Comparison of ENCODE assay signal across 1 cellular context in the genomic region with DNA sequence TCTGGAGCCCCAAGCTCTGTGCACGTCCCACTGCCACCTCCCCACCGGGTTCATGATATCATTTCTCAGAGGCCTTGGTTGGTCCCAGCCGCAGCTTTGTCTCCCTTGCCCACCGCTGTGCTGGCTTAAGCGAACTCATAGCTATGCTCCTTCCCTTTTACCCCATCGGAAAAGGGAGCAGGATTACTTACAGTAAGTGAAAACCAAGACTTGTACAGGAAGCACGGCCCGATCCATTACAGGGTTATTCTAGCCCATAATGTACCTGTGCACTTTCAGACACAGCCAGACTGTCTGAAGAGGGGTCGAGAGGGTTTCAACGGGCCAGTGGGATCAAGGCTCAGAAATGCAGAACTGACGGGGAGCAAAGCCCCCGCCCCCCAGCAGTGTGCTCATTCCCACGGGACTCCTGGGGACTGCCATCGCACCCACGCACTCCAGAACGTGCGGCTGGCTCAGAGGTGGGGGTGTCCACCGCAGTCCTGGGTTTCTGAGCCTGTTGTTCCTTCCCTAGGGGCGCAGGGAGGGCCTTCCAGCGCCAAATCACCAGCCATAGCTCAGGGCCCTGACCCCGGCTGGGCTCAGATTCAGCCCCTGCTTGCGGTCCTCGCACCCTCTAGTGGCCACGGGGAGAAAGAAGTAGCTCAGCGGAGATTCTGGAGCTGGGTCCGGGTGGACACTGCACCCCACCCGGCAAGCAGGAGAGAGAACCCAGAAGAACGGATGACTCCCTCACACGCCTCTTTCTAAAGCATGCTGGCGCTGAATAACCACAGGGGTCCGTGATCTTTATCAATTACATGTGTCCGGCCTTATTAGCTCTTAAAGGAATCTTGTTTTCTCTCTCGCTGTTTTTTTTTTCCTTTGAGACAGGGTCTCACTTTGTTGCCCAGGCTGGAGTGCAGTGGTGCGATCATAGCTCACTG.
TF ChIP-seq lines count a peak whose summit lies in the region.

No MANE protein-coding gene starts in this region.

TF ChIP-seq in HepG2, 621 proteins besides CTCF, POLR2A, EP300 and RAD21 (continued from another document and continues in another):
- TF ChIP-seq, protein P1, sequence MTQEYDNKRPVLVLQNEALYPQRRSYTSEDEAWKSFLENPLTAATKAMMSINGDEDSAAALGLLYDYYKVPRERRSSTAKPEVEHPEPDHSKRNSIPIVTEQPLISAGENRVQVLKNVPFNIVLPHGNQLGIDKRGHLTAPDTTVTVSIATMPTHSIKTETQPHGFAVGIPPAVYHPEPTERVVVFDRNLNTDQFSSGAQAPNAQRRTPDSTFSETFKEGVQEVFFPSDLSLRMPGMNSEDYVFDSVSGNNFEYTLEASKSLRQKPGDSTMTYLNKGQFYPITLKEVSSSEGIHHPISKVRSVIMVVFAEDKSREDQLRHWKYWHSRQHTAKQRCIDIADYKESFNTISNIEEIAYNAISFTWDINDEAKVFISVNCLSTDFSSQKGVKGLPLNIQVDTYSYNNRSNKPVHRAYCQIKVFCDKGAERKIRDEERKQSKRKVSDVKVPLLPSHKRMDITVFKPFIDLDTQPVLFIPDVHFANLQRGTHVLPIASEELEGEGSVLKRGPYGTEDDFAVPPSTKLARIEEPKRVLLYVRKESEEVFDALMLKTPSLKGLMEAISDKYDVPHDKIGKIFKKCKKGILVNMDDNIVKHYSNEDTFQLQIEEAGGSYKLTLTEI (CRISPR knock-in tag; conservative IDR thresholded peaks at IDR 0.05) = no peak
- TF ChIP-seq ZNF510 (CRISPR knock-in tag; IDR thresholded peaks at IDR 0.05; ENCODE audit: low read depth) (no peak), FOXO1 (CRISPR knock-in tag; IDR thresholded peaks at IDR 0.05) (peak; percentile 72), POLR2G (IDR thresholded peaks at IDR 0.05; ENCODE audit: low read depth, low read length) (no peak), ARNTL (CRISPR knock-in tag; IDR thresholded peaks at IDR 0.05) (no peak), HNRNPL (IDR thresholded peaks at IDR 0.05; ENCODE audit: low read depth, low read length) (0 out of 2 replicates have a peak, but pooled peaks have one; percentile 31), EEA1 (CRISPR knock-in tag; IDR thresholded peaks at IDR 0.05; ENCODE audit: borderline replicate concordance) (0 out of 2 replicates have a peak, but pooled peaks have one; percentile 18), ZNF180 (CRISPR knock-in tag; IDR thresholded peaks at IDR 0.05; ENCODE audit: borderline replicate concordance, low read depth) (no peak), ELF3 (CRISPR knock-in tag; IDR thresholded peaks at IDR 0.05) (peak; percentile 78), CC2D1A (CRISPR knock-in tag; IDR thresholded peaks at IDR 0.05) (no peak), HMG20B (CRISPR knock-in tag; conservative IDR thresholded peaks at IDR 0.05) (0 out of 2 replicates have a peak, but pooled peaks have one; percentile 10), BORCS8-MEF2B (CRISPR knock-in tag; IDR thresholded peaks at IDR 0.05) (peak; percentile 78; the same call in 1 of the 2 replicates), MED8 (CRISPR knock-in tag; IDR thresholded peaks at IDR 0.05; ENCODE audit: insufficient replicate concordance) (no peak), CBX2 (IDR thresholded peaks at IDR 0.05; ENCODE audit: low read depth, low read length) (no peak), CBX2 (CRISPR knock-in tag; IDR thresholded peaks at IDR 0.05; ENCODE audit: low read depth) (no peak), JUNB (CRISPR knock-in tag; IDR thresholded peaks at IDR 0.05; ENCODE audit: borderline replicate concordance) (no peak), RFX1 (IDR thresholded peaks at IDR 0.05) (no peak), KLF13 (CRISPR knock-in tag; IDR thresholded peaks at IDR 0.05) (no peak), ARID2 (CRISPR knock-in tag; IDR thresholded peaks at IDR 0.05; ENCODE audit: borderline replicate concordance) (peak; percentile 64; the same call in 1 of the 2 replicates), CAMTA2 (CRISPR knock-in tag; IDR thresholded peaks at IDR 0.05; ENCODE audit: borderline replicate concordance) (0 out of 2 replicates have a peak, but pooled peaks have one; percentile 56), CEBPG (CRISPR knock-in tag; IDR thresholded peaks at IDR 0.05) (peak; percentile 57), RORA (CRISPR knock-in tag; IDR thresholded peaks at IDR 0.05) (no peak), RFX5 (IDR thresholded peaks at IDR 0.05; ENCODE audit: low read depth, low read length) (no peak)
- TF ChIP-seq, protein P2, sequence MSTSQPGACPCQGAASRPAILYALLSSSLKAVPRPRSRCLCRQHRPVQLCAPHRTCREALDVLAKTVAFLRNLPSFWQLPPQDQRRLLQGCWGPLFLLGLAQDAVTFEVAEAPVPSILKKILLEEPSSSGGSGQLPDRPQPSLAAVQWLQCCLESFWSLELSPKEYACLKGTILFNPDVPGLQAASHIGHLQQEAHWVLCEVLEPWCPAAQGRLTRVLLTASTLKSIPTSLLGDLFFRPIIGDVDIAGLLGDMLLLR (CRISPR knock-in tag; IDR thresholded peaks at IDR 0.05) = no peak; the same call in 1 of the 2 replicates
- TF ChIP-seq, protein P3, sequence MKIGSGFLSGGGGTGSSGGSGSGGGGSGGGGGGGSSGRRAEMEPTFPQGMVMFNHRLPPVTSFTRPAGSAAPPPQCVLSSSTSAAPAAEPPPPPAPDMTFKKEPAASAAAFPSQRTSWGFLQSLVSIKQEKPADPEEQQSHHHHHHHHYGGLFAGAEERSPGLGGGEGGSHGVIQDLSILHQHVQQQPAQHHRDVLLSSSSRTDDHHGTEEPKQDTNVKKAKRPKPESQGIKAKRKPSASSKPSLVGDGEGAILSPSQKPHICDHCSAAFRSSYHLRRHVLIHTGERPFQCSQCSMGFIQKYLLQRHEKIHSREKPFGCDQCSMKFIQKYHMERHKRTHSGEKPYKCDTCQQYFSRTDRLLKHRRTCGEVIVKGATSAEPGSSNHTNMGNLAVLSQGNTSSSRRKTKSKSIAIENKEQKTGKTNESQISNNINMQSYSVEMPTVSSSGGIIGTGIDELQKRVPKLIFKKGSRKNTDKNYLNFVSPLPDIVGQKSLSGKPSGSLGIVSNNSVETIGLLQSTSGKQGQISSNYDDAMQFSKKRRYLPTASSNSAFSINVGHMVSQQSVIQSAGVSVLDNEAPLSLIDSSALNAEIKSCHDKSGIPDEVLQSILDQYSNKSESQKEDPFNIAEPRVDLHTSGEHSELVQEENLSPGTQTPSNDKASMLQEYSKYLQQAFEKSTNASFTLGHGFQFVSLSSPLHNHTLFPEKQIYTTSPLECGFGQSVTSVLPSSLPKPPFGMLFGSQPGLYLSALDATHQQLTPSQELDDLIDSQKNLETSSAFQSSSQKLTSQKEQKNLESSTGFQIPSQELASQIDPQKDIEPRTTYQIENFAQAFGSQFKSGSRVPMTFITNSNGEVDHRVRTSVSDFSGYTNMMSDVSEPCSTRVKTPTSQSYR (CRISPR knock-in tag; IDR thresholded peaks at IDR 0.05; ENCODE audit: borderline replicate concordance) = no peak; the same call in 1 of the 2 replicates
- TF ChIP-seq, protein P4, sequence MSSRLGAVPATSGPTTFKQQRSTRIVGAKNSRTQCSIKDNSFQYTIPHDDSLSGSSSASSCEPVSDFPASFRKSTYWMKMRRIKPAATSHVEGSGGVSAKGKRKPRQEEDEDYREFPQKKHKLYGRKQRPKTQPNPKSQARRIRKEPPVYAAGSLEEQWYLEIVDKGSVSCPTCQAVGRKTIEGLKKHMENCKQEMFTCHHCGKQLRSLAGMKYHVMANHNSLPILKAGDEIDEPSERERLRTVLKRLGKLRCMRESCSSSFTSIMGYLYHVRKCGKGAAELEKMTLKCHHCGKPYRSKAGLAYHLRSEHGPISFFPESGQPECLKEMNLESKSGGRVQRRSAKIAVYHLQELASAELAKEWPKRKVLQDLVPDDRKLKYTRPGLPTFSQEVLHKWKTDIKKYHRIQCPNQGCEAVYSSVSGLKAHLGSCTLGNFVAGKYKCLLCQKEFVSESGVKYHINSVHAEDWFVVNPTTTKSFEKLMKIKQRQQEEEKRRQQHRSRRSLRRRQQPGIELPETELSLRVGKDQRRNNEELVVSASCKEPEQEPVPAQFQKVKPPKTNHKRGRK (CRISPR knock-in tag; IDR thresholded peaks at IDR 0.05) = no peak
- TF ChIP-seq, protein P5, sequence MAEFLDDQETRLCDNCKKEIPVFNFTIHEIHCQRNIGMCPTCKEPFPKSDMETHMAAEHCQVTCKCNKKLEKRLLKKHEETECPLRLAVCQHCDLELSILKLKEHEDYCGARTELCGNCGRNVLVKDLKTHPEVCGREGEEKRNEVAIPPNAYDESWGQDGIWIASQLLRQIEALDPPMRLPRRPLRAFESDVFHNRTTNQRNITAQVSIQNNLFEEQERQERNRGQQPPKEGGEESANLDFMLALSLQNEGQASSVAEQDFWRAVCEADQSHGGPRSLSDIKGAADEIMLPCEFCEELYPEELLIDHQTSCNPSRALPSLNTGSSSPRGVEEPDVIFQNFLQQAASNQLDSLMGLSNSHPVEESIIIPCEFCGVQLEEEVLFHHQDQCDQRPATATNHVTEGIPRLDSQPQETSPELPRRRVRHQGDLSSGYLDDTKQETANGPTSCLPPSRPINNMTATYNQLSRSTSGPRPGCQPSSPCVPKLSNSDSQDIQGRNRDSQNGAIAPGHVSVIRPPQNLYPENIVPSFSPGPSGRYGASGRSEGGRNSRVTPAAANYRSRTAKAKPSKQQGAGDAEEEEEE (CRISPR knock-in tag; IDR thresholded peaks at IDR 0.05; ENCODE audit: borderline replicate concordance) = peak; percentile 90; the same call in 1 of the 2 replicates
- TF ChIP-seq, protein P6, sequence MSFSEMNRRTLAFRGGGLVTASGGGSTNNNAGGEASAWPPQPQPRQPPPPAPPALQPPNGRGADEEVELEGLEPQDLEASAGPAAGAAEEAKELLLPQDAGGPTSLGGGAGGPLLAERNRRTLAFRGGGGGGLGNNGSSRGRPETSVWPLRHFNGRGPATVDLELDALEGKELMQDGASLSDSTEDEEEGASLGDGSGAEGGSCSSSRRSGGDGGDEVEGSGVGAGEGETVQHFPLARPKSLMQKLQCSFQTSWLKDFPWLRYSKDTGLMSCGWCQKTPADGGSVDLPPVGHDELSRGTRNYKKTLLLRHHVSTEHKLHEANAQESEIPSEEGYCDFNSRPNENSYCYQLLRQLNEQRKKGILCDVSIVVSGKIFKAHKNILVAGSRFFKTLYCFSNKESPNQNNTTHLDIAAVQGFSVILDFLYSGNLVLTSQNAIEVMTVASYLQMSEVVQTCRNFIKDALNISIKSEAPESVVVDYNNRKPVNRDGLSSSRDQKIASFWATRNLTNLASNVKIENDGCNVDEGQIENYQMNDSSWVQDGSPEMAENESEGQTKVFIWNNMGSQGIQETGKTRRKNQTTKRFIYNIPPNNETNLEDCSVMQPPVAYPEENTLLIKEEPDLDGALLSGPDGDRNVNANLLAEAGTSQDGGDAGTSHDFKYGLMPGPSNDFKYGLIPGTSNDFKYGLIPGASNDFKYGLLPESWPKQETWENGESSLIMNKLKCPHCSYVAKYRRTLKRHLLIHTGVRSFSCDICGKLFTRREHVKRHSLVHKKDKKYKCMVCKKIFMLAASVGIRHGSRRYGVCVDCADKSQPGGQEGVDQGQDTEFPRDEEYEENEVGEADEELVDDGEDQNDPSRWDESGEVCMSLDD (CRISPR knock-in tag; IDR thresholded peaks at IDR 0.05; ENCODE audit: borderline replicate concordance) = peak; percentile 82; the same call in 1 of the 2 replicates
- TF ChIP-seq, protein P7, sequence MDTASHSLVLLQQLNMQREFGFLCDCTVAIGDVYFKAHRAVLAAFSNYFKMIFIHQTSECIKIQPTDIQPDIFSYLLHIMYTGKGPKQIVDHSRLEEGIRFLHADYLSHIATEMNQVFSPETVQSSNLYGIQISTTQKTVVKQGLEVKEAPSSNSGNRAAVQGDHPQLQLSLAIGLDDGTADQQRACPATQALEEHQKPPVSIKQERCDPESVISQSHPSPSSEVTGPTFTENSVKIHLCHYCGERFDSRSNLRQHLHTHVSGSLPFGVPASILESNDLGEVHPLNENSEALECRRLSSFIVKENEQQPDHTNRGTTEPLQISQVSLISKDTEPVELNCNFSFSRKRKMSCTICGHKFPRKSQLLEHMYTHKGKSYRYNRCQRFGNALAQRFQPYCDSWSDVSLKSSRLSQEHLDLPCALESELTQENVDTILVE (CRISPR knock-in tag; IDR thresholded peaks at IDR 0.05) = peak; percentile 83; the same call in 1 of the 2 replicates
- TF ChIP-seq, protein P8, sequence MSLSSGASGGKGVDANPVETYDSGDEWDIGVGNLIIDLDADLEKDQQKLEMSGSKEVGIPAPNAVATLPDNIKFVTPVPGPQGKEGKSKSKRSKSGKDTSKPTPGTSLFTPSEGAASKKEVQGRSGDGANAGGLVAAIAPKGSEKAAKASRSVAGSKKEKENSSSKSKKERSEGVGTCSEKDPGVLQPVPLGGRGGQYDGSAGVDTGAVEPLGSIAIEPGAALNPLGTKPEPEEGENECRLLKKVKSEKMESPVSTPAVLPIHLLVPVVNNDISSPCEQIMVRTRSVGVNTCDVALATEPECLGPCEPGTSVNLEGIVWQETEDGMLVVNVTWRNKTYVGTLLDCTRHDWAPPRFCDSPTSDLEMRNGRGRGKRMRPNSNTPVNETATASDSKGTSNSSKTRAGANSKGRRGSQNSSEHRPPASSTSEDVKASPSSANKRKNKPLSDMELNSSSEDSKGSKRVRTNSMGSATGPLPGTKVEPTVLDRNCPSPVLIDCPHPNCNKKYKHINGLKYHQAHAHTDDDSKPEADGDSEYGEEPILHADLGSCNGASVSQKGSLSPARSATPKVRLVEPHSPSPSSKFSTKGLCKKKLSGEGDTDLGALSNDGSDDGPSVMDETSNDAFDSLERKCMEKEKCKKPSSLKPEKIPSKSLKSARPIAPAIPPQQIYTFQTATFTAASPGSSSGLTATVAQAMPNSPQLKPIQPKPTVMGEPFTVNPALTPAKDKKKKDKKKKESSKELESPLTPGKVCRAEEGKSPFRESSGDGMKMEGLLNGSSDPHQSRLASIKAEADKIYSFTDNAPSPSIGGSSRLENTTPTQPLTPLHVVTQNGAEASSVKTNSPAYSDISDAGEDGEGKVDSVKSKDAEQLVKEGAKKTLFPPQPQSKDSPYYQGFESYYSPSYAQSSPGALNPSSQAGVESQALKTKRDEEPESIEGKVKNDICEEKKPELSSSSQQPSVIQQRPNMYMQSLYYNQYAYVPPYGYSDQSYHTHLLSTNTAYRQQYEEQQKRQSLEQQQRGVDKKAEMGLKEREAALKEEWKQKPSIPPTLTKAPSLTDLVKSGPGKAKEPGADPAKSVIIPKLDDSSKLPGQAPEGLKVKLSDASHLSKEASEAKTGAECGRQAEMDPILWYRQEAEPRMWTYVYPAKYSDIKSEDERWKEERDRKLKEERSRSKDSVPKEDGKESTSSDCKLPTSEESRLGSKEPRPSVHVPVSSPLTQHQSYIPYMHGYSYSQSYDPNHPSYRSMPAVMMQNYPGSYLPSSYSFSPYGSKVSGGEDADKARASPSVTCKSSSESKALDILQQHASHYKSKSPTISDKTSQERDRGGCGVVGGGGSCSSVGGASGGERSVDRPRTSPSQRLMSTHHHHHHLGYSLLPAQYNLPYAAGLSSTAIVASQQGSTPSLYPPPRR (CRISPR knock-in tag; IDR thresholded peaks at IDR 0.05; ENCODE audit: borderline replicate concordance) = no peak; the same call in 1 of the 2 replicates
